2 cellular contexts compared by ENCODE assay signal in genomic region chr10:19869370-19869769, GRCh38.
A peak's percentile ranks its signal among the peaks of the same experiment; 100 is the strongest.
TF ChIP-seq lines count a peak whose summit lies in the region.

No MANE protein-coding gene starts in this region.

TF ChIP-seq in HepG2, 621 proteins besides CTCF, POLR2A, EP300 and RAD21:
- TF ChIP-seq ZBTB7A (CRISPR knock-in tag; IDR thresholded peaks at IDR 0.05) (no peak), GFI1 (CRISPR knock-in tag; IDR thresholded peaks at IDR 0.05; ENCODE audit: borderline replicate concordance) (no peak), HNRNPK (IDR thresholded peaks at IDR 0.05; ENCODE audit: low read depth, low read length, poor library complexity, severe bottlenecking) (peak; percentile 94), SUZ12 (IDR thresholded peaks at IDR 0.05; ENCODE audit: low read depth, low read length) (no peak), ZNF124 (CRISPR knock-in tag; IDR thresholded peaks at IDR 0.05) (no peak)

TF ChIP-seq in K562, 482 proteins besides CTCF, POLR2A, EP300 and RAD21:
- TF ChIP-seq HNRNPK (IDR thresholded peaks at IDR 0.05; ENCODE audit: low read depth, low read length, poor library complexity, severe bottlenecking) (peak; percentile 83), MAFF (IDR thresholded peaks at IDR 0.05; ENCODE audit: low read length) (no peak), SMC3 (conservative IDR thresholded peaks at IDR 0.05; ENCODE audit: insufficient read depth, low read depth, low read length) (no peak), LCOR (CRISPR knock-in tag; IDR thresholded peaks at IDR 0.05) (no peak), ZNF717 (CRISPR knock-in tag; IDR thresholded peaks at IDR 0.05) (no peak)
